Comparison of ENCODE assay signal across 9 cellular contexts in genomic region chr22:24133187-24133965, GRCh38. TPM values are rescaled to one million over a fixed set of nuclear protein-coding genes. Genes with fewer than 3 reads are reported as not detected.
A peak's percentile ranks its signal among the peaks of the same experiment; 100 is the strongest.
DNase-seq lines count a peak whose midpoint lies in the region; ATAC-seq and TF ChIP-seq lines count a peak whose summit lies in the region.
"Had no signal": no experiment of that assay in that cellular context is flagged by ENCODE, and none has a peak within 500 bp of the region (broad histone marks: within the 10 kb centered on the region; RNA-seq: fewer than 3 reads in every experiment).

No MANE protein-coding gene starts in this region.

- ATAC-seq in stimulated activated naive CD8-positive, alpha-beta T cell treated with anti-CD3 and anti-CD28 coated beads, Interleukin-15, amount 100 ng/mL, for 72 hours, result peak; percentile 51
- ATAC-seq in GM18867 (IDR thresholded peaks at IDR 0.05; ENCODE audit: unreplicated experiment), result no peak

- peak; percentile 53 for TF ChIP-seq CTCF in HFFc6 (IDR thresholded peaks at IDR 0.05)
- peak; percentile 23 for TF ChIP-seq CTCF in cardiac muscle cell (IDR thresholded peaks at IDR 0.05; ENCODE audit: low read depth, low read length)

- H3K36me3 ChIP-seq in cardiac muscle cell, result peaks cover 4% of the 10 kb centered on the region

- H3K9me3 ChIP-seq in cardiac muscle cell (ENCODE audit: low read depth), result no peaks in the 10 kb centered on the region

- DNase-seq in HFFc6 (no peak), cardiac muscle cell (ENCODE audit: low read depth in 1 of 2, low spot score in 1 of 2) (peak; percentile 18 to 50), cortex of kidney (lab: John Stamatoyannopoulos, UW) (no peak), AG08396 (ENCODE audit: low spot score) (no peak)
- DNase-seq in activated CD4-positive, alpha-beta T cell treated with anti-CD3 and anti-CD28 coated beads, Interleukin-2, amount 50 U/mL, for 1 hour, result peak; percentile 49
- peak in 1 of 2 donors; percentile 42 for DNase-seq in stimulated activated naive CD8-positive, alpha-beta T cell treated with anti-CD3 and anti-CD28 coated beads, Interleukin-15, amount 100 ng/mL, for 72 hours

- H3K4me3 Mint-ChIP-seq in HFFc6, result no peak overlapping the region
- no peak overlapping the region for H3K4me3 Mint-ChIP-seq in stimulated activated naive CD8-positive, alpha-beta T cell treated with anti-CD3 and anti-CD28 coated beads, Interleukin-15, amount 100 ng/mL, for 72 hours

- H3K27ac ChIP-seq in cardiac muscle cell, result no peak overlapping the region
- H3K27ac ChIP-seq: epithelial cell of prostate, SK-N-MC had no signal

- H3K4me1 Mint-ChIP-seq in HFFc6 (ENCODE audit: low read depth), result peaks cover 15% of the 10 kb centered on the region
- peaks cover 48% of the 10 kb centered on the region for H3K4me1 Mint-ChIP-seq in stimulated activated naive CD8-positive, alpha-beta T cell treated with anti-CD3 and anti-CD28 coated beads, Interleukin-15, amount 100 ng/mL, for 72 hours

- no peak overlapping the region for H3K27ac Mint-ChIP-seq in HFFc6
- H3K27ac Mint-ChIP-seq in stimulated activated naive CD8-positive, alpha-beta T cell treated with anti-CD3 and anti-CD28 coated beads, Interleukin-15, amount 100 ng/mL, for 72 hours, result peak overlapping the region in 1 of 2 donors; percentile 88

- H3K36me3 Mint-ChIP-seq in HFFc6 (ENCODE audit: low read depth), result no peaks in the 10 kb centered on the region

- H3K27me3 Mint-ChIP-seq in HFFc6 (ENCODE audit: insufficient read depth), result no peaks in the 10 kb centered on the region; the same call in 1 of the 2 replicates
- no peaks in the 10 kb centered on the region for H3K27me3 Mint-ChIP-seq in stimulated activated naive CD8-positive, alpha-beta T cell treated with anti-CD3 and anti-CD28 coated beads, Interleukin-15, amount 100 ng/mL, for 72 hours

- H3K4me3 ChIP-seq in cardiac muscle cell, result no peak overlapping the region
- H3K4me3 ChIP-seq: SK-N-MC had no signal

- H3K27me3 ChIP-seq in cardiac muscle cell, result no peaks in the 10 kb centered on the region

- H3K4me1 ChIP-seq in cardiac muscle cell (ENCODE audit: low read depth), result no peaks in the 10 kb centered on the region

- H3K9me3 Mint-ChIP-seq in HFFc6, result no peaks in the 10 kb centered on the region
- no peaks in the 10 kb centered on the region for H3K9me3 Mint-ChIP-seq in stimulated activated naive CD8-positive, alpha-beta T cell treated with anti-CD3 and anti-CD28 coated beads, Interleukin-15, amount 100 ng/mL, for 72 hours

RNA-seq across cellular contexts. Expression of gene SUSD2, which starts 47.9 kb away (rescaled TPM):
- total RNA-seq in HFFc6 (2021; fragmentation: NEBNext Ultra II Directional; extraction: Animal tissue kit (Norgen Biotek cat#: 25700)), result under 1 TPM; 0.11 to 0.24 (median 0.19) TPM
- total RNA-seq in cardiac muscle cell, result 2.2 and 2.6 TPM in 2 replicates
- 1.8 and 2.2 TPM in 2 replicates for polyA plus RNA-seq in cardiac muscle cell

Comparison
In these comparisons a context has a peak if more than half of its experiments do, and no peak if none do; other contexts are left out.
1. DNase-seq: peak in activated CD4-positive, alpha-beta T cell treated with anti-CD3 and anti-CD28 coated beads, Interleukin-2, amount 50 U/mL, for 1 hour (single experiment) and cardiac muscle cell (2 of 2); none in HFFc6 (single experiment), cortex of kidney (single experiment) and AG08396 (single experiment).